Comparison of ENCODE assay signal across 35 cellular contexts in the genomic region with DNA sequence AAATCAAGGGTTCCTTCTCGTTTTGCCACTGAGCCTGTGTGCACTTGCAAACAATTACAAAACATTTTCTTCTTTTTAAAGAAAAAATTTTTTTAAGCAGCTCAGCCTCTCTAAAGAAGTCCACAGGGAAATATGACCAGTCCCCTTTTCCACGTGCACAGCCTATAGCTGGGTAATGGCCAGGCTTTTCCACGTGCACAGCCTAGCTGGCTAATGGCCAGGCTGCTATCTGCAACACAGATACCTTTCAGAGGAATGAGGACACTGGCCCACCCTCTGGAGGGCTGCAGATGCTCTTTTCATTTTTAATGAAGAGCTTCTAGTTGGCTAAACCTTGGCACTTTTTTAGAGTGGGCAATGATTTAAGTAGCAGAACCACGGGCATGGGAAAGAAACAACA. TPM values are rescaled to one million over a fixed set of nuclear protein-coding genes. Genes with fewer than 3 reads are reported as not detected.
"Had no signal": no experiment of that assay in that cellular context is flagged by ENCODE, and none has a peak within 500 bp of the region (broad histone marks: within the 10 kb centered on the region; RNA-seq: fewer than 3 reads in every experiment).

No MANE protein-coding gene starts in this region.

- DNase-seq: activated CD4-positive, alpha-beta memory T cell treated with anti-CD3 and anti-CD28 coated beads for 36 hours; activated CD4-positive, alpha-beta T cell treated with anti-CD3 and anti-CD28 coated beads, Interleukin-2, amount 10 ng/mL, durations not matched to agents 24 days and 14 days; activated CD4-positive, CD25-positive, alpha-beta regulatory T cell treated with anti-CD3 and anti-CD28 coated beads, Interleukin-2, amount 50 U/mL, for 72 hours; activated CD8-positive, alpha-beta memory T cell treated with anti-CD3 and anti-CD28 coated beads, Interleukin-2, amount 50 U/mL, for 48 hours; activated gamma-delta T cell; activated naive CD4-positive, alpha-beta T cell treated with anti-CD3 and anti-CD28 coated beads, Interleukin-2, amount 50 U/mL, for 16 hours; activated T-cell treated with anti-CD3 and anti-CD28 coated beads, Interleukin-2, amount 50 U/mL, for 24 hours; amniotic stem cell; brain microvascular endothelial cell; cortex of kidney; foreskin fibroblast; hippocampal formation; immature natural killer cell; kidney; left colon; naive B cell; nephron progenitor cell; ovary; stimulated activated CD4-positive, alpha-beta T cell treated with anti-CD3 and anti-CD28 coated beads, Interleukin-1b, Interleukin-23, amount 100 ng/mL, for 48 hours; stimulated activated CD4-positive, alpha-beta T cell treated with anti-CD3 and anti-CD28 coated beads, Interleukin-4, amount 100 ng/mL, for 4 hours; stimulated activated CD8-positive, alpha-beta memory T cell treated with anti-CD3 and anti-CD28 coated beads, Interleukin-4, amount 100 ng/mL, for 48 hours; stimulated activated naive CD8-positive, alpha-beta T cell treated with anti-CD3 and anti-CD28 coated beads, Interleukin-15, amount 100 ng/mL, for 72 hours; substantia nigra; upper lobe of right lung had no signal

- H3K27ac ChIP-seq: brain microvascular endothelial cell, neutrophil, ovary, upper lobe of right lung had no signal

- H3K27me3 ChIP-seq: brain microvascular endothelial cell, ovary had no signal

- H3K9me3 ChIP-seq: neutrophil, ovary, upper lobe of right lung had no signal

- H3K4me1 ChIP-seq: upper lobe of right lung had no signal

- FAIRE-seq: astrocyte, endothelial cell of umbilical vein, kidney had no signal

- H3K4me3 Mint-ChIP-seq: activated CD4-positive, alpha-beta memory T cell treated with anti-CD3 and anti-CD28 coated beads for 36 hours; activated CD4-positive, alpha-beta T cell treated with anti-CD3 and anti-CD28 coated beads, Interleukin-2, amount 10 ng/mL, durations not matched to agents 24 days and 14 days; activated T-cell treated with anti-CD3 and anti-CD28 coated beads, Interleukin-2, amount 50 U/mL, for 24 hours; immature natural killer cell; mesothelial cell of epicardium; naive B cell; nephron progenitor cell; stimulated activated memory B cell treated with anti-CD40 and anti-IgM and Interleukin-4, amounts not matched to agents 10 μg/mL and 1 μg/mL and 100 μg/mL, for 72 hours; stimulated activated naive CD8-positive, alpha-beta T cell treated with anti-CD3 and anti-CD28 coated beads, Interleukin-15, amount 100 ng/mL, for 72 hours had no signal

- H3K4me2 ChIP-seq: smooth muscle cell had no signal

- H3K4me3 ChIP-seq: ovary, smooth muscle cell, upper lobe of right lung had no signal

- H3K36me3 ChIP-seq: brain microvascular endothelial cell, neutrophil, ovary, upper lobe of right lung had no signal

- H3K4me1 Mint-ChIP-seq: activated CD4-positive, alpha-beta T cell treated with anti-CD3 and anti-CD28 coated beads, Interleukin-2, amount 10 ng/mL, durations not matched to agents 24 days and 14 days; immature natural killer cell; mesothelial cell of epicardium; stimulated activated memory B cell treated with anti-CD40 and anti-IgM and Interleukin-4, amounts not matched to agents 10 μg/mL and 1 μg/mL and 100 μg/mL, for 72 hours; stimulated activated naive CD8-positive, alpha-beta T cell treated with anti-CD3 and anti-CD28 coated beads, Interleukin-15, amount 100 ng/mL, for 72 hours had no signal

- H3K9me3 Mint-ChIP-seq: activated CD4-positive, alpha-beta memory T cell treated with anti-CD3 and anti-CD28 coated beads for 36 hours; activated CD4-positive, alpha-beta T cell treated with anti-CD3 and anti-CD28 coated beads, Interleukin-2, amount 10 ng/mL, durations not matched to agents 24 days and 14 days; activated T-cell treated with anti-CD3 and anti-CD28 coated beads, Interleukin-2, amount 50 U/mL, for 24 hours; mesothelial cell of epicardium had no signal

- H3K36me3 Mint-ChIP-seq: activated CD4-positive, alpha-beta memory T cell treated with anti-CD3 and anti-CD28 coated beads for 36 hours; immature natural killer cell; mesothelial cell of epicardium; stimulated activated memory B cell treated with anti-CD40 and anti-IgM and Interleukin-4, amounts not matched to agents 10 μg/mL and 1 μg/mL and 100 μg/mL, for 72 hours had no signal

- ATAC-seq: left colon; stimulated activated memory B cell treated with anti-CD40 and anti-IgM and Interleukin-4, amounts not matched to agents 10 μg/mL and 1 μg/mL and 100 μg/mL, for 72 hours; stimulated activated naive CD8-positive, alpha-beta T cell treated with anti-CD3 and anti-CD28 coated beads, Interleukin-15, amount 100 ng/mL, for 72 hours; upper lobe of right lung had no signal

- H3K27ac Mint-ChIP-seq: activated CD4-positive, alpha-beta memory T cell treated with anti-CD3 and anti-CD28 coated beads for 36 hours; activated CD4-positive, alpha-beta T cell treated with anti-CD3 and anti-CD28 coated beads, Interleukin-2, amount 10 ng/mL, durations not matched to agents 24 days and 14 days; activated T-cell treated with anti-CD3 and anti-CD28 coated beads, Interleukin-2, amount 50 U/mL, for 24 hours; immature natural killer cell; mesothelial cell of epicardium; naive B cell; nephron progenitor cell; progenitor cell of endocrine pancreas; stimulated activated memory B cell treated with anti-CD40 and anti-IgM and Interleukin-4, amounts not matched to agents 10 μg/mL and 1 μg/mL and 100 μg/mL, for 72 hours; stimulated activated naive CD8-positive, alpha-beta T cell treated with anti-CD3 and anti-CD28 coated beads, Interleukin-15, amount 100 ng/mL, for 72 hours had no signal

RNA-seq across cellular contexts. Expression of a gene that starts 46.3 kb away (rescaled TPM):
- total RNA-seq: activated CD4-positive, alpha-beta memory T cell treated with anti-CD3 and anti-CD28 coated beads for 36 hours; activated CD4-positive, alpha-beta T cell treated with anti-CD3 and anti-CD28 coated beads, Interleukin-2, amount 10 ng/mL, durations not matched to agents 24 days and 14 days; astrocyte; endothelial cell of umbilical vein; kidney; left colon; liver; mesothelial cell of epicardium; ovary; progenitor cell of endocrine pancreas; renal cortical epithelial cell; smooth muscle cell; upper lobe of right lung had no signal
- polyA plus RNA-seq: endothelial cell of umbilical vein, esophagus, immature natural killer cell, liver, ovary had no signal

RNA-seq across cellular contexts. Expression of a gene that starts 49.7 kb away (rescaled TPM):
- total RNA-seq: activated CD4-positive, alpha-beta memory T cell treated with anti-CD3 and anti-CD28 coated beads for 36 hours; activated CD4-positive, alpha-beta T cell treated with anti-CD3 and anti-CD28 coated beads, Interleukin-2, amount 10 ng/mL, durations not matched to agents 24 days and 14 days; cardiac septum; kidney; left colon; liver; ovary; progenitor cell of endocrine pancreas; renal cortical epithelial cell; smooth muscle cell; upper lobe of right lung had no signal
- polyA plus RNA-seq: esophagus, immature natural killer cell, liver, ovary, smooth muscle cell had no signal
